Comparison of ENCODE assay signal across 10 cellular contexts in genomic region chr18:48814490-48815181, GRCh38.
DNase-seq lines count a peak whose midpoint lies in the region; ATAC-seq and TF ChIP-seq lines count a peak whose summit lies in the region.
"Had no signal": no experiment of that assay in that cellular context is flagged by ENCODE, and none has a peak within 500 bp of the region (broad histone marks: within the 10 kb centered on the region; RNA-seq: fewer than 3 reads in every experiment).

No MANE protein-coding gene starts in this region.

- TF ChIP-seq POLR2A in adrenal gland (IDR thresholded peaks at IDR 0.05) (no peak), tibial nerve (IDR thresholded peaks at IDR 0.05) (no peak)

- 90 to 98% (median 94%) methylated on average over 5 of the region's 5 CpGs for WGBS in adrenal gland, 4 donors
- WGBS in tibial nerve, 2 donors, result 91 to 94% methylated on average over 5 of the region's 5 CpGs

- H3K4me1 ChIP-seq in ACC112 (ENCODE audit: control insufficient read depth, insufficient read depth, low read length, unreplicated experiment), result peaks cover 13% of the 10 kb centered on the region
- H3K4me1 ChIP-seq in adrenal gland (replicated peaks in 1 of 2), result peaks cover 0 to 8% of the 10 kb centered on the region in 2 donors
- H3K4me1 ChIP-seq in mucosa of stomach (ENCODE audit: control insufficient read depth, insufficient read depth, low read length), result peaks cover 17% of the 10 kb centered on the region
- H3K4me1 ChIP-seq in tibial nerve, result peaks cover 0 to 15% (median 3%) of the 10 kb centered on the region in 4 donors

- DNase-seq in M059J (ENCODE audit: low read depth), result peak; percentile 42
- peak in 4 of 7 donors; percentile 5 to 34 (median 8) for DNase-seq in adrenal gland
- DNase-seq in HEK293T (ENCODE audit: extremely low spot score), result no peak
- DNase-seq in tibial nerve (ENCODE audit: low spot score in 2 of 2), result no peak
- DNase-seq in CD1c-positive myeloid dendritic cell (ENCODE audit: extremely low spot score), result no peak
- DNase-seq: amygdala, NCI-H82 had no signal

- CTCF ChIA-PET in HEK293T (lab: Yijun Ruan, JAX), result no interaction called here

- H3K36me3 ChIP-seq in ACC112 (ENCODE audit: insufficient read depth, low read length), result no peaks in the 10 kb centered on the region
- peaks cover 0 to 14% of the 10 kb centered on the region in 2 donors for H3K36me3 ChIP-seq in adrenal gland (replicated peaks in 1 of 2)
- peaks cover 3% of the 10 kb centered on the region for H3K36me3 ChIP-seq in mucosa of stomach (ENCODE audit: control insufficient read depth, insufficient read depth, low read length)
- H3K36me3 ChIP-seq in tibial nerve, result peaks cover 0 to 36% (median 0%) of the 10 kb centered on the region in 3 donors

- peak overlapping the region; percentile 15 for H3K9ac ChIP-seq in mucosa of stomach (ENCODE audit: low read length)

- intact Hi-C loops in adrenal gland (cut with DNase I), result no loop called here

- H3K27ac ChIP-seq in ACC112 (ENCODE audit: low read depth, low read length), result peak overlapping the region; percentile 3; the same call in 1 of the 2 replicates
- H3K27ac ChIP-seq in adrenal gland, result no peak overlapping the region
- no peak overlapping the region for H3K27ac ChIP-seq in tibial nerve

- H3K9me3 ChIP-seq in adrenal gland (replicated peaks in 1 of 3) (no peaks in the 10 kb centered on the region), mucosa of stomach (ENCODE audit: control insufficient read depth, low read length) (no peaks in the 10 kb centered on the region), tibial nerve (no peaks in the 10 kb centered on the region)

- no peaks in the 10 kb centered on the region for H3K79me2 ChIP-seq in ACC112 (ENCODE audit: control insufficient read depth, insufficient read depth, low read length, unreplicated experiment)

- ATAC-seq in GM18517 (IDR thresholded peaks at IDR 0.05; ENCODE audit: unreplicated experiment), result no peak

- TF ChIP-seq CTCF in adrenal gland (IDR thresholded peaks at IDR 0.05) (no peak), tibial nerve (IDR thresholded peaks at IDR 0.05) (no peak)

- POLR2A ChIA-PET in HEK293T (lab: Yijun Ruan, JAX), result no interaction called here

- H2AFZ ChIP-seq in ACC112 (ENCODE audit: low read length, unreplicated experiment), result no peak overlapping the region

- no peak for TF ChIP-seq EP300 in tibial nerve (IDR thresholded peaks at IDR 0.05)

- H3K4me3 ChIP-seq in ACC112 (ENCODE audit: low read depth, low read length), result no peak overlapping the region
- no peak overlapping the region for H3K4me3 ChIP-seq in adrenal gland
- no peak overlapping the region for H3K4me3 ChIP-seq in mucosa of stomach (ENCODE audit: low read length)
- no peak overlapping the region for H3K4me3 ChIP-seq in tibial nerve

- H3K27me3 ChIP-seq in ACC112 (ENCODE audit: insufficient read depth, low read length), result no peaks in the 10 kb centered on the region
- H3K27me3 ChIP-seq in adrenal gland, result no peaks in the 10 kb centered on the region
- H3K27me3 ChIP-seq in mucosa of stomach (ENCODE audit: control insufficient read depth, insufficient read depth, low read length), result no peaks in the 10 kb centered on the region
- H3K27me3 ChIP-seq in tibial nerve, result no peaks in the 10 kb centered on the region

TF ChIP-seq in HEK293T, 16 proteins besides CTCF, POLR2A, EP300 and RAD21:
- no peak for TF ChIP-seq BHLHE40 (IDR thresholded peaks at IDR 0.05; ENCODE audit: borderline replicate concordance)
- no peak for TF ChIP-seq TARDBP (IDR thresholded peaks at IDR 0.05)
- no peak for TF ChIP-seq PKNOX1 (IDR thresholded peaks at IDR 0.05)
- no peak for TF ChIP-seq LEF1 (IDR thresholded peaks at IDR 0.05; ENCODE audit: borderline replicate concordance)
- no peak for TF ChIP-seq ELF4 (IDR thresholded peaks at IDR 0.05)
- no peak for TF ChIP-seq L3MBTL2 (conservative IDR thresholded peaks at IDR 0.05)
- no peak for TF ChIP-seq FOXM1 (IDR thresholded peaks at IDR 0.05; ENCODE audit: borderline replicate concordance)
- no peak for TF ChIP-seq SUZ12 (IDR thresholded peaks at IDR 0.05)
- TF ChIP-seq HDGF (IDR thresholded peaks at IDR 0.05; ENCODE audit: borderline replicate concordance), result no peak
- no peak for TF ChIP-seq FOXK2 (IDR thresholded peaks at IDR 0.05)
- no peak for TF ChIP-seq CTBP1 (IDR thresholded peaks at IDR 0.05; ENCODE audit: borderline replicate concordance)
- no peak for TF ChIP-seq FOXA1 (IDR thresholded peaks at IDR 0.05)
- no peak for TF ChIP-seq SP1 (IDR thresholded peaks at IDR 0.05)
- no peak for TF ChIP-seq ZNF384 (IDR thresholded peaks at IDR 0.05)
- TF ChIP-seq NFRKB (IDR thresholded peaks at IDR 0.05), result no peak
- no peak for TF ChIP-seq ARNT (IDR thresholded peaks at IDR 0.05)

Comparison
In these comparisons a context has a peak if more than half of its experiments do, and no peak if none do; other contexts are left out.
1. DNase-seq: peak in M059J (single experiment) and adrenal gland (4 of 7); none in HEK293T (single experiment), tibial nerve (0 of 2) and CD1c-positive myeloid dendritic cell (single experiment).